ENCODE assay signal across 9 cellular contexts in the genomic region with DNA sequence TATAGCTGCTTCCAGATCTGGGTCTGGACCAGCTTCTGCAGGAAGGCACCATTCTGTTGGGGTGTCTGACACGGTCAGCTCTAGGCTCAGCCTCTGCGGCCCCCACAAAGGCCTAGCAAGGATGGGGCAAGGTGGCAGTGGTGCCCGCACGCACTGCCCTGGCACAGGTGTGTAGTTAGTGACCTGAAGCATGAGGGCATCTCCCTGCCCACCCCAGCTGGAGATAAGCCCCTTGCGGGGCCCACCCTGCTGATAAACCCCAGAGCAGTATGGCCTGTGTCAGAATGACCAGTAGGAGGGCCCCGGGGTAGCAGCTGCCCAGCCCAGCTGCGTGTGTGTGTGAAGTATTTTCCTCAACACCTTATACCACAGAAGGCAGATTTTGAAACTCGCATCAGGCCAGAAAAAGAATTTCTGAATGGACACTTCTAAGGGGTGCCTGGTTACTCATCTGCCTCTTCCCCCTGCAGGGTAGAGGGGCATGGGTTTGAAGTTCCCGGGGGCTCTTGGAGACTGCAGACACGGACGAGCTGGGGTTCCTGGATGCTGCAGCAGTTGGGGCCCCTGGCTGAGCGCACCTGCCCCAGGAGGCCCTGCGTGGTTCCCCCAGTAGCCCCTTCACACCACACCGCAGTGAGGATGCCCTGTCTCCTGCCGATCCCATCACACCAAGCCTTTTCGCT. TPM values are rescaled to one million over a fixed set of nuclear protein-coding genes. Genes with fewer than 3 reads are reported as not detected.
DNase-seq lines count a peak whose midpoint lies in the region; ATAC-seq and TF ChIP-seq lines count a peak whose summit lies in the region.
"Had no signal": no experiment of that assay in that cellular context is flagged by ENCODE, and none has a peak within 500 bp of the region (broad histone marks: within the 10 kb centered on the region; RNA-seq: fewer than 3 reads in every experiment).

No MANE protein-coding gene starts in this region.

- H3K9ac ChIP-seq in liver (ENCODE audit: low read depth in 1 of 2, low read length in 2 of 2): peak overlapping the region; percentile 29 to 72

- TF ChIP-seq RAD21 in liver (IDR thresholded peaks at IDR 0.05): no peak

- no peaks in the 10 kb centered on the region for H3K9me3 Mint-ChIP-seq in stimulated activated naive CD8-positive, alpha-beta T cell treated with anti-CD3 and anti-CD28 coated beads, Interleukin-15, Interleukin-2, amounts not matched to agents 100 ng/mL and 50 ng/mL, for 24 hours

- H3K27ac Mint-ChIP-seq in stimulated activated naive CD8-positive, alpha-beta T cell treated with anti-CD3 and anti-CD28 coated beads, Interleukin-15, Interleukin-2, amounts not matched to agents 100 ng/mL and 50 ng/mL, for 24 hours: peak overlapping the region; percentile 87

- peaks cover 0 to 6% (median 2%) of the 10 kb centered on the region in 4 donors for H3K36me3 ChIP-seq in liver (ENCODE audit: control insufficient read depth in 4 of 4, insufficient read depth in 3 of 4, low read depth in 1 of 4, low read length in 3 of 4)
- no peaks in the 10 kb centered on the region for H3K36me3 ChIP-seq in urinary bladder (ENCODE audit: insufficient read depth)

- H3K4me3 Mint-ChIP-seq in stimulated activated naive CD8-positive, alpha-beta T cell treated with anti-CD3 and anti-CD28 coated beads, Interleukin-15, Interleukin-2, amounts not matched to agents 100 ng/mL and 50 ng/mL, for 24 hours: peak overlapping the region; percentile 48

- H3K36me3 Mint-ChIP-seq in stimulated activated naive CD8-positive, alpha-beta T cell treated with anti-CD3 and anti-CD28 coated beads, Interleukin-15, Interleukin-2, amounts not matched to agents 100 ng/mL and 50 ng/mL, for 24 hours (ENCODE audit: low read depth): peaks cover 45% of the 10 kb centered on the region

- no peak for TF ChIP-seq CTCF in liver (IDR thresholded peaks at IDR 0.05; ENCODE audit: low read depth, low read length, missing input control)

- H3K27ac ChIP-seq in liver (ENCODE audit: low read depth in 1 of 2, low read length in 2 of 2): peak overlapping the region; percentile 92 to 95
- peak overlapping the region; percentile 28 for H3K27ac ChIP-seq in urinary bladder (ENCODE audit: low read depth)

- peaks cover 56% of the 10 kb centered on the region for H3K4me1 Mint-ChIP-seq in stimulated activated naive CD8-positive, alpha-beta T cell treated with anti-CD3 and anti-CD28 coated beads, Interleukin-15, Interleukin-2, amounts not matched to agents 100 ng/mL and 50 ng/mL, for 24 hours (ENCODE audit: low read depth)

- peaks cover 20 to 79% (median 58%) of the 10 kb centered on the region in 4 donors for H3K4me1 ChIP-seq in liver (ENCODE audit: control insufficient read depth in 4 of 4, insufficient read depth in 4 of 4, low read length in 3 of 4)
- no peaks in the 10 kb centered on the region for H3K4me1 ChIP-seq in urinary bladder (ENCODE audit: insufficient read depth)

- ATAC-seq in stimulated activated naive CD8-positive, alpha-beta T cell treated with anti-CD3 and anti-CD28 coated beads, Interleukin-15, Interleukin-2, amounts not matched to agents 100 U/mL and 50 U/mL, for 24 hours: no peak

- WGBS in liver: 78% methylated on average over 16 of the region's 16 CpGs
- WGBS in urinary bladder: 72% methylated on average over 16 of the region's 16 CpGs

- DNase-seq in stimulated activated naive CD8-positive, alpha-beta T cell treated with anti-CD3 and anti-CD28 coated beads, Interleukin-15, Interleukin-2, amounts not matched to agents 100 U/mL and 50 U/mL, for 24 hours: no peak
- DNase-seq in activated CD8-positive, alpha-beta memory T cell treated with anti-CD3 and anti-CD28 coated beads, Interleukin-2, amount 50 U/mL, for 48 hours: peak; percentile 69
- DNase-seq in middle frontal gyrus (ENCODE audit: extremely low spot score, low spot score): no peak
- DNase-seq in activated effector memory CD4-positive, alpha-beta T cell treated with Interleukin-2 at 50 U/mL for 16 hours: no peak
- DNase-seq in NCI-H146 (lab: John Stamatoyannopoulos, UW): no peak
- DNase-seq: NK-92 treated with Interleukin-12 subunit alpha and Interleukin-12 subunit beta, amount 100 ng/mL, for 24 hours had no signal

- H3K4me3 ChIP-seq in liver (ENCODE audit: low read depth in 1 of 3, low read length in 3 of 3): no peak overlapping the region
- no peak overlapping the region for H3K4me3 ChIP-seq in urinary bladder (ENCODE audit: low read depth, low read length)

- no peaks in the 10 kb centered on the region for H3K9me3 ChIP-seq in liver (ENCODE audit: control insufficient read depth in 4 of 4, low read length in 3 of 4)

- H3K27me3 Mint-ChIP-seq in stimulated activated naive CD8-positive, alpha-beta T cell treated with anti-CD3 and anti-CD28 coated beads, Interleukin-15, Interleukin-2, amounts not matched to agents 100 ng/mL and 50 ng/mL, for 24 hours: no peaks in the 10 kb centered on the region

- no peaks in the 10 kb centered on the region for H3K27me3 ChIP-seq in liver (ENCODE audit: control insufficient read depth in 4 of 4, insufficient read depth in 4 of 4, low read length in 3 of 4)

TF ChIP-seq in liver, 16 proteins besides CTCF, POLR2A, EP300 and RAD21 (continues in another document):
- TF ChIP-seq NR2F2 (IDR thresholded peaks at IDR 0.05): no peak
- TF ChIP-seq, protein P1, sequence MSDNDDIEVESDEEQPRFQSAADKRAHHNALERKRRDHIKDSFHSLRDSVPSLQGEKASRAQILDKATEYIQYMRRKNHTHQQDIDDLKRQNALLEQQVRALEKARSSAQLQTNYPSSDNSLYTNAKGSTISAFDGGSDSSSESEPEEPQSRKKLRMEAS (IDR thresholded peaks at IDR 0.05): no peak
- no peak for TF ChIP-seq HNF4A (conservative IDR thresholded peaks at IDR 0.05)
- no peak for TF ChIP-seq YY1 (IDR thresholded peaks at IDR 0.05)
- TF ChIP-seq, protein P2, sequence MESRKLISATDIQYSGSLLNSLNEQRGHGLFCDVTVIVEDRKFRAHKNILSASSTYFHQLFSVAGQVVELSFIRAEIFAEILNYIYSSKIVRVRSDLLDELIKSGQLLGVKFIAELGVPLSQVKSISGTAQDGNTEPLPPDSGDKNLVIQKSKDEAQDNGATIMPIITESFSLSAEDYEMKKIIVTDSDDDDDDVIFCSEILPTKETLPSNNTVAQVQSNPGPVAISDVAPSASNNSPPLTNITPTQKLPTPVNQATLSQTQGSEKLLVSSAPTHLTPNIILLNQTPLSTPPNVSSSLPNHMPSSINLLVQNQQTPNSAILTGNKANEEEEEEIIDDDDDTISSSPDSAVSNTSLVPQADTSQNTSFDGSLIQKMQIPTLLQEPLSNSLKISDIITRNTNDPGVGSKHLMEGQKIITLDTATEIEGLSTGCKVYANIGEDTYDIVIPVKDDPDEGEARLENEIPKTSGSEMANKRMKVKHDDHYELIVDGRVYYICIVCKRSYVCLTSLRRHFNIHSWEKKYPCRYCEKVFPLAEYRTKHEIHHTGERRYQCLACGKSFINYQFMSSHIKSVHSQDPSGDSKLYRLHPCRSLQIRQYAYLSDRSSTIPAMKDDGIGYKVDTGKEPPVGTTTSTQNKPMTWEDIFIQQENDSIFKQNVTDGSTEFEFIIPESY (IDR thresholded peaks at IDR 0.05): no peak
- no peak for TF ChIP-seq JUND (IDR thresholded peaks at IDR 0.05)
- no peak for TF ChIP-seq RXRA (IDR thresholded peaks at IDR 0.05)
- no peak for TF ChIP-seq FOXA2 (IDR thresholded peaks at IDR 0.05)
- TF ChIP-seq SP1 (IDR thresholded peaks at IDR 0.05): no peak
- TF ChIP-seq GABPA (IDR thresholded peaks at IDR 0.05 in 1 of 2, conservative IDR thresholded peaks at IDR 0.05 in 1 of 2): no peak
- TF ChIP-seq, protein P3, sequence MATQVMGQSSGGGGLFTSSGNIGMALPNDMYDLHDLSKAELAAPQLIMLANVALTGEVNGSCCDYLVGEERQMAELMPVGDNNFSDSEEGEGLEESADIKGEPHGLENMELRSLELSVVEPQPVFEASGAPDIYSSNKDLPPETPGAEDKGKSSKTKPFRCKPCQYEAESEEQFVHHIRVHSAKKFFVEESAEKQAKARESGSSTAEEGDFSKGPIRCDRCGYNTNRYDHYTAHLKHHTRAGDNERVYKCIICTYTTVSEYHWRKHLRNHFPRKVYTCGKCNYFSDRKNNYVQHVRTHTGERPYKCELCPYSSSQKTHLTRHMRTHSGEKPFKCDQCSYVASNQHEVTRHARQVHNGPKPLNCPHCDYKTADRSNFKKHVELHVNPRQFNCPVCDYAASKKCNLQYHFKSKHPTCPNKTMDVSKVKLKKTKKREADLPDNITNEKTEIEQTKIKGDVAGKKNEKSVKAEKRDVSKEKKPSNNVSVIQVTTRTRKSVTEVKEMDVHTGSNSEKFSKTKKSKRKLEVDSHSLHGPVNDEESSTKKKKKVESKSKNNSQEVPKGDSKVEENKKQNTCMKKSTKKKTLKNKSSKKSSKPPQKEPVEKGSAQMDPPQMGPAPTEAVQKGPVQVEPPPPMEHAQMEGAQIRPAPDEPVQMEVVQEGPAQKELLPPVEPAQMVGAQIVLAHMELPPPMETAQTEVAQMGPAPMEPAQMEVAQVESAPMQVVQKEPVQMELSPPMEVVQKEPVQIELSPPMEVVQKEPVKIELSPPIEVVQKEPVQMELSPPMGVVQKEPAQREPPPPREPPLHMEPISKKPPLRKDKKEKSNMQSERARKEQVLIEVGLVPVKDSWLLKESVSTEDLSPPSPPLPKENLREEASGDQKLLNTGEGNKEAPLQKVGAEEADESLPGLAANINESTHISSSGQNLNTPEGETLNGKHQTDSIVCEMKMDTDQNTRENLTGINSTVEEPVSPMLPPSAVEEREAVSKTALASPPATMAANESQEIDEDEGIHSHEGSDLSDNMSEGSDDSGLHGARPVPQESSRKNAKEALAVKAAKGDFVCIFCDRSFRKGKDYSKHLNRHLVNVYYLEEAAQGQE (IDR thresholded peaks at IDR 0.05): no peak
- TF ChIP-seq FOXA1 (IDR thresholded peaks at IDR 0.05): no peak
- TF ChIP-seq EGR1 (IDR thresholded peaks at IDR 0.05; ENCODE audit: low read depth in 2 of 2): no peak
- TF ChIP-seq, protein P4, sequence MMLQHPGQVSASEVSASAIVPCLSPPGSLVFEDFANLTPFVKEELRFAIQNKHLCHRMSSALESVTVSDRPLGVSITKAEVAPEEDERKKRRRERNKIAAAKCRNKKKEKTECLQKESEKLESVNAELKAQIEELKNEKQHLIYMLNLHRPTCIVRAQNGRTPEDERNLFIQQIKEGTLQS (IDR thresholded peaks at IDR 0.05): no peak

RNA-seq across cellular contexts. Expression of a gene that starts 4.6 kb away (rescaled TPM):
- total RNA-seq in liver: 10 to 100 TPM; 35.5 to 47.3 TPM
- 100 to 1,000 TPM; 103 to 142 TPM for polyA plus RNA-seq in liver
- total RNA-seq in urinary bladder: 31.0 TPM
- 277 TPM for polyA plus RNA-seq in urinary bladder

RNA-seq across cellular contexts. Expression of a gene that starts 6.2 kb away (rescaled TPM):
- total RNA-seq in liver (1,000 to 10,000 TPM; 1,086 to 3,361 TPM), urinary bladder (262 TPM)
- polyA plus RNA-seq in liver (1,000 to 10,000 TPM in 1 of 2 donors, 100 to 1,000 TPM in 1; 1,000 to 2,066 TPM), urinary bladder (367 TPM)

RNA-seq across cellular contexts. Expression of a gene that starts 24.8 kb away (rescaled TPM):
- total RNA-seq in liver (10 to 100 TPM; 22.6 to 67.4 TPM), urinary bladder (51.3 TPM)
- polyA plus RNA-seq in liver (10 to 100 TPM in 1 of 2 donors, 1 to 10 TPM in 1; 2.5 to 24.6 TPM), urinary bladder (47.6 TPM)

RNA-seq across cellular contexts. Expression of a gene that starts 24.9 kb away (rescaled TPM):
- total RNA-seq in liver: 10 to 100 TPM; 71.0 to 78.7 TPM
- polyA plus RNA-seq in liver: 100 to 1,000 TPM; 160 to 246 TPM
- 51.6 TPM for total RNA-seq in urinary bladder
- 245 TPM for polyA plus RNA-seq in urinary bladder

RNA-seq across cellular contexts. Expression of a gene that starts 31.7 kb away (rescaled TPM):
- total RNA-seq in liver (not detected), urinary bladder (not detected)
- polyA plus RNA-seq in liver (under 1 TPM; 0.31 to 0.35 TPM), urinary bladder (not detected)
